ENCODE assay signal across 1 cellular context in the genomic region with DNA sequence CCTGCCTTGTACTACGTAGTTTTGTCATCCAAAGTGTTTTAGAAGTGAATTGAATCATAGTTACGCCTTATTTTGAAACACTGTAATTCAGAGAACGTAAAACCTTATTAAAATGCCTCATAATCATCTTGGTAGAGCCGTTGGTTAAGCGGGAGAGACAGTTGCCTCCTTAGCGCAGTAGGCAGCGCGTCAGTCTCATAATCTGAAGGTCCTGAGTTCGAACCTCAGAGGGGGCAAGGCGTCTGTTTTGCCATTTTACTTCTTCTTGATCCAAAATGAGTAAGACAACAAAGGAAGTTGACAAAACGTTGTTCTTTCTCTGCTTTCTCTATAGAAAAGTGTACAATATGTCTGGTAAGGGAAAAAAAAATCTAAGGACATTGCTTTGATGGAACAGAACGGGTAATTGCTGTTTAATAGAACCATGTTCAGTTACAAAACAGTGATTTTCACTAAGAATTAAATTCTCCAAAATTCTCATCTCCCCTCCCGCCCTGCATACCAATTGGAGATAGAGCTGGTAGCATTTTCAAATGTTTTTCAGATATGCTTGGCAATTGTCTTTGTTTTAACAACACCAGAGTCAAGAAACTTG.
TF ChIP-seq lines count a peak whose summit lies in the region.

No MANE protein-coding gene starts in this region.

TF ChIP-seq in HepG2, 621 proteins besides CTCF, POLR2A, EP300 and RAD21 (continued from another document and continues in another):
- TF ChIP-seq MXI1 (IDR thresholded peaks at IDR 0.05; ENCODE audit: borderline replicate concordance, low read depth, low read length): no peak
- TF ChIP-seq, protein P1, sequence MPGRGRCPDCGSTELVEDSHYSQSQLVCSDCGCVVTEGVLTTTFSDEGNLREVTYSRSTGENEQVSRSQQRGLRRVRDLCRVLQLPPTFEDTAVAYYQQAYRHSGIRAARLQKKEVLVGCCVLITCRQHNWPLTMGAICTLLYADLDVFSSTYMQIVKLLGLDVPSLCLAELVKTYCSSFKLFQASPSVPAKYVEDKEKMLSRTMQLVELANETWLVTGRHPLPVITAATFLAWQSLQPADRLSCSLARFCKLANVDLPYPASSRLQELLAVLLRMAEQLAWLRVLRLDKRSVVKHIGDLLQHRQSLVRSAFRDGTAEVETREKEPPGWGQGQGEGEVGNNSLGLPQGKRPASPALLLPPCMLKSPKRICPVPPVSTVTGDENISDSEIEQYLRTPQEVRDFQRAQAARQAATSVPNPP (CRISPR knock-in tag; IDR thresholded peaks at IDR 0.05): 0 out of 2 replicates have a peak, but pooled peaks have one; percentile 45
- TF ChIP-seq, protein P2, sequence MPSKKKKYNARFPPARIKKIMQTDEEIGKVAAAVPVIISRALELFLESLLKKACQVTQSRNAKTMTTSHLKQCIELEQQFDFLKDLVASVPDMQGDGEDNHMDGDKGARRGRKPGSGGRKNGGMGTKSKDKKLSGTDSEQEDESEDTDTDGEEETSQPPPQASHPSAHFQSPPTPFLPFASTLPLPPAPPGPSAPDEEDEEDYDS (CRISPR knock-in tag; IDR thresholded peaks at IDR 0.05): peak; percentile 95
- no peak for TF ChIP-seq AGO2 (optimal IDR thresholded peaks at IDR 0.05; ENCODE audit: low read depth, low read length)
- TF ChIP-seq BCL6 (CRISPR knock-in tag; IDR thresholded peaks at IDR 0.05): peak; percentile 52
- no peak for TF ChIP-seq ZNF367 (CRISPR knock-in tag; IDR thresholded peaks at IDR 0.05; ENCODE audit: borderline replicate concordance)
- TF ChIP-seq ZNF263 (CRISPR knock-in tag; IDR thresholded peaks at IDR 0.05): no peak
- TF ChIP-seq CREM (IDR thresholded peaks at IDR 0.05): peak; percentile 36; the same call in 1 of the 2 replicates
- no peak for TF ChIP-seq CREM (CRISPR knock-in tag; IDR thresholded peaks at IDR 0.05)
- peak; percentile 66; the same call in 1 of the 2 replicates for TF ChIP-seq KMT2A (CRISPR knock-in tag; IDR thresholded peaks at IDR 0.05)
- TF ChIP-seq ZNF562 (CRISPR knock-in tag; IDR thresholded peaks at IDR 0.05; ENCODE audit: borderline replicate concordance): no peak
- peak; percentile 80 for TF ChIP-seq ZSCAN9 (CRISPR knock-in tag; IDR thresholded peaks at IDR 0.05; ENCODE audit: borderline replicate concordance)
- TF ChIP-seq CAMTA2 (CRISPR knock-in tag; IDR thresholded peaks at IDR 0.05; ENCODE audit: borderline replicate concordance): no peak
- TF ChIP-seq ZNF567 (CRISPR knock-in tag; IDR thresholded peaks at IDR 0.05; ENCODE audit: borderline replicate concordance): no peak
- no peak for TF ChIP-seq NFYB (CRISPR knock-in tag; IDR thresholded peaks at IDR 0.05)
- TF ChIP-seq, protein P3, sequence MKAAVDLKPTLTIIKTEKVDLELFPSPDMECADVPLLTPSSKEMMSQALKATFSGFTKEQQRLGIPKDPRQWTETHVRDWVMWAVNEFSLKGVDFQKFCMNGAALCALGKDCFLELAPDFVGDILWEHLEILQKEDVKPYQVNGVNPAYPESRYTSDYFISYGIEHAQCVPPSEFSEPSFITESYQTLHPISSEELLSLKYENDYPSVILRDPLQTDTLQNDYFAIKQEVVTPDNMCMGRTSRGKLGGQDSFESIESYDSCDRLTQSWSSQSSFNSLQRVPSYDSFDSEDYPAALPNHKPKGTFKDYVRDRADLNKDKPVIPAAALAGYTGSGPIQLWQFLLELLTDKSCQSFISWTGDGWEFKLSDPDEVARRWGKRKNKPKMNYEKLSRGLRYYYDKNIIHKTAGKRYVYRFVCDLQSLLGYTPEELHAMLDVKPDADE (CRISPR knock-in tag; IDR thresholded peaks at IDR 0.05): no peak
- TF ChIP-seq ZNF230 (CRISPR knock-in tag; IDR thresholded peaks at IDR 0.05): no peak
- no peak for TF ChIP-seq GPN1 (CRISPR knock-in tag; IDR thresholded peaks at IDR 0.05; ENCODE audit: borderline replicate concordance)
- TF ChIP-seq XRCC5 (optimal IDR thresholded peaks at IDR 0.05; ENCODE audit: low read length): no peak
- TF ChIP-seq ZNF780A (CRISPR knock-in tag; IDR thresholded peaks at IDR 0.05): no peak
- TF ChIP-seq NKX3-1 (CRISPR knock-in tag; IDR thresholded peaks at IDR 0.05): peak; percentile 46; the same call in 1 of the 2 replicates
- TF ChIP-seq, protein P4, sequence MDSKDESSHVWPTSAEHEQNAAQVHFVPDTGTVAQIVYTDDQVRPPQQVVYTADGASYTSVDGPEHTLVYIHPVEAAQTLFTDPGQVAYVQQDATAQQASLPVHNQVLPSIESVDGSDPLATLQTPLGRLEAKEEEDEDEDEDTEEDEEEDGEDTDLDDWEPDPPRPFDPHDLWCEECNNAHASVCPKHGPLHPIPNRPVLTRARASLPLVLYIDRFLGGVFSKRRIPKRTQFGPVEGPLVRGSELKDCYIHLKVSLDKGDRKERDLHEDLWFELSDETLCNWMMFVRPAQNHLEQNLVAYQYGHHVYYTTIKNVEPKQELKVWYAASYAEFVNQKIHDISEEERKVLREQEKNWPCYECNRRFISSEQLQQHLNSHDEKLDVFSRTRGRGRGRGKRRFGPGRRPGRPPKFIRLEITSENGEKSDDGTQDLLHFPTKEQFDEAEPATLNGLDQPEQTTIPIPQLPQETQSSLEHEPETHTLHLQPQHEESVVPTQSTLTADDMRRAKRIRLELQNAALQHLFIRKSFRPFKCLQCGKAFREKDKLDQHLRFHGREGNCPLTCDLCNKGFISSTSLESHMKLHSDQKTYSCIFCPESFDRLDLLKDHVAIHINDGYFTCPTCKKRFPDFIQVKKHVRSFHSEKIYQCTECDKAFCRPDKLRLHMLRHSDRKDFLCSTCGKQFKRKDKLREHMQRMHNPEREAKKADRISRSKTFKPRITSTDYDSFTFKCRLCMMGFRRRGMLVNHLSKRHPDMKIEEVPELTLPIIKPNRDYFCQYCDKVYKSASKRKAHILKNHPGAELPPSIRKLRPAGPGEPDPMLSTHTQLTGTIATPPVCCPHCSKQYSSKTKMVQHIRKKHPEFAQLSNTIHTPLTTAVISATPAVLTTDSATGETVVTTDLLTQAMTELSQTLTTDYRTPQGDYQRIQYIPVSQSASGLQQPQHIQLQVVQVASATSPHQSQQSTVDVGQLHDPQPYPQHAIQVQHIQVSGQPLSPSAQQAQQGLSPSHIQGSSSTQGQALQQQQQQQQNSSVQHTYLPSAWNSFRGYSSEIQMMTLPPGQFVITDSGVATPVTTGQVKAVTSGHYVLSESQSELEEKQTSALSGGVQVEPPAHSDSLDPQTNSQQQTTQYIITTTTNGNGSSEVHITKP (CRISPR knock-in tag; IDR thresholded peaks at IDR 0.05; ENCODE audit: low read depth): peak; percentile 63; the same call in 1 of the 2 replicates
- no peak for TF ChIP-seq NR2F6 (IDR thresholded peaks at IDR 0.05)
- no peak for TF ChIP-seq NR2F6 (CRISPR knock-in tag; IDR thresholded peaks at IDR 0.05)
- no peak for TF ChIP-seq SPEN (CRISPR knock-in tag; IDR thresholded peaks at IDR 0.05; ENCODE audit: low read depth)
- TF ChIP-seq CHCHD3 (CRISPR knock-in tag; IDR thresholded peaks at IDR 0.05): no peak
- TF ChIP-seq, protein P5, sequence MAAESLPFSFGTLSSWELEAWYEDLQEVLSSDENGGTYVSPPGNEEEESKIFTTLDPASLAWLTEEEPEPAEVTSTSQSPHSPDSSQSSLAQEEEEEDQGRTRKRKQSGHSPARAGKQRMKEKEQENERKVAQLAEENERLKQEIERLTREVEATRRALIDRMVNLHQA (CRISPR knock-in tag; IDR thresholded peaks at IDR 0.05): peak; percentile 68; the same call in 1 of the 2 replicates
- TF ChIP-seq SNAPC2 (CRISPR knock-in tag; IDR thresholded peaks at IDR 0.05): 0 out of 2 replicates have a peak, but pooled peaks have one; percentile 32
- no peak for TF ChIP-seq MAFG (CRISPR knock-in tag; IDR thresholded peaks at IDR 0.05)
- TF ChIP-seq ZNF883 (CRISPR knock-in tag; IDR thresholded peaks at IDR 0.05; ENCODE audit: not compliant biosample characterization): no peak
- TF ChIP-seq BORCS8-MEF2B (CRISPR knock-in tag; IDR thresholded peaks at IDR 0.05): no peak
- TF ChIP-seq ERF (CRISPR knock-in tag; IDR thresholded peaks at IDR 0.05): peak; percentile 85
- TF ChIP-seq PRMT3 (CRISPR knock-in tag; IDR thresholded peaks at IDR 0.05; ENCODE audit: borderline replicate concordance, low read depth): no peak
- no peak for TF ChIP-seq GZF1 (CRISPR knock-in tag; IDR thresholded peaks at IDR 0.05)
- no peak for TF ChIP-seq JUN (CRISPR knock-in tag; IDR thresholded peaks at IDR 0.05)
- no peak for TF ChIP-seq SUZ12 (IDR thresholded peaks at IDR 0.05; ENCODE audit: low read depth, low read length)
- TF ChIP-seq SP5 (CRISPR knock-in tag; IDR thresholded peaks at IDR 0.05; ENCODE audit: borderline replicate concordance, low read depth): no peak
- TF ChIP-seq, protein P6, sequence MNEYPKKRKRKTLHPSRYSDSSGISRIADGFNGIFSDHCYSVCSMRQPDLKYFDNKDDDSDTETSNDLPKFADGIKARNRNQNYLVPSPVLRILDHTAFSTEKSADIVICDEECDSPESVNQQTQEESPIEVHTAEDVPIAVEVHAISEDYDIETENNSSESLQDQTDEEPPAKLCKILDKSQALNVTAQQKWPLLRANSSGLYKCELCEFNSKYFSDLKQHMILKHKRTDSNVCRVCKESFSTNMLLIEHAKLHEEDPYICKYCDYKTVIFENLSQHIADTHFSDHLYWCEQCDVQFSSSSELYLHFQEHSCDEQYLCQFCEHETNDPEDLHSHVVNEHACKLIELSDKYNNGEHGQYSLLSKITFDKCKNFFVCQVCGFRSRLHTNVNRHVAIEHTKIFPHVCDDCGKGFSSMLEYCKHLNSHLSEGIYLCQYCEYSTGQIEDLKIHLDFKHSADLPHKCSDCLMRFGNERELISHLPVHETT (CRISPR knock-in tag; conservative IDR thresholded peaks at IDR 0.05): peak; percentile 29; the same call in 1 of the 2 replicates
- no peak for TF ChIP-seq BRCA1 (CRISPR knock-in tag; IDR thresholded peaks at IDR 0.05)
- no peak; the same call in 1 of the 2 replicates for TF ChIP-seq ZFP36L1 (CRISPR knock-in tag; IDR thresholded peaks at IDR 0.05)
- TF ChIP-seq U2AF1 (optimal IDR thresholded peaks at IDR 0.05; ENCODE audit: low read depth, low read length): no peak
- TF ChIP-seq, protein P7, sequence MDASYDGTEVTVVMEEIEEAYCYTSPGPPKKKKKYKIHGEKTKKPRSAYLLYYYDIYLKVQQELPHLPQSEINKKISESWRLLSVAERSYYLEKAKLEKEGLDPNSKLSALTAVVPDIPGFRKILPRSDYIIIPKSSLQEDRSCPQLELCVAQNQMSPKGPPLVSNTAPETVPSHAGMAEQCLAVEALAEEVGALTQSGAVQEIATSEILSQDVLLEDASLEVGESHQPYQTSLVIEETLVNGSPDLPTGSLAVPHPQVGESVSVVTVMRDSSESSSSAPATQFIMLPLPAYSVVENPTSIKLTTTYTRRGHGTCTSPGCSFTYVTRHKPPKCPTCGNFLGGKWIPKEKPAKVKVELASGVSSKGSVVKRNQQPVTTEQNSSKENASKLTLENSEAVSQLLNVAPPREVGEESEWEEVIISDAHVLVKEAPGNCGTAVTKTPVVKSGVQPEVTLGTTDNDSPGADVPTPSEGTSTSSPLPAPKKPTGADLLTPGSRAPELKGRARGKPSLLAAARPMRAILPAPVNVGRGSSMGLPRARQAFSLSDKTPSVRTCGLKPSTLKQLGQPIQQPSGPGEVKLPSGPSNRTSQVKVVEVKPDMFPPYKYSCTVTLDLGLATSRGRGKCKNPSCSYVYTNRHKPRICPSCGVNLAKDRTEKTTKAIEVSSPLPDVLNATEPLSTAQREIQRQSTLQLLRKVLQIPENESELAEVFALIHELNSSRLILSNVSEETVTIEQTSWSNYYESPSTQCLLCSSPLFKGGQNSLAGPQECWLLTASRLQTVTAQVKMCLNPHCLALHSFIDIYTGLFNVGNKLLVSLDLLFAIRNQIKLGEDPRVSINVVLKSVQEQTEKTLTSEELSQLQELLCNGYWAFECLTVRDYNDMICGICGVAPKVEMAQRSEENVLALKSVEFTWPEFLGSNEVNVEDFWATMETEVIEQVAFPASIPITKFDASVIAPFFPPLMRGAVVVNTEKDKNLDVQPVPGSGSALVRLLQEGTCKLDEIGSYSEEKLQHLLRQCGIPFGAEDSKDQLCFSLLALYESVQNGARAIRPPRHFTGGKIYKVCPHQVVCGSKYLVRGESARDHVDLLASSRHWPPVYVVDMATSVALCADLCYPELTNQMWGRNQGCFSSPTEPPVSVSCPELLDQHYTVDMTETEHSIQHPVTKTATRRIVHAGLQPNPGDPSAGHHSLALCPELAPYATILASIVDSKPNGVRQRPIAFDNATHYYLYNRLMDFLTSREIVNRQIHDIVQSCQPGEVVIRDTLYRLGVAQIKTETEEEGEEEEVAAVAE (CRISPR knock-in tag; IDR thresholded peaks at IDR 0.05; ENCODE audit: borderline replicate concordance): peak; percentile 87; the same call in 1 of the 2 replicates
- TF ChIP-seq YEATS4 (CRISPR knock-in tag; IDR thresholded peaks at IDR 0.05; ENCODE audit: borderline replicate concordance): no peak
- TF ChIP-seq SOX13 (IDR thresholded peaks at IDR 0.05): no peak
- TF ChIP-seq SOX13 (CRISPR knock-in tag; conservative IDR thresholded peaks at IDR 0.05 in 1 of 2, IDR thresholded peaks at IDR 0.05 in 1 of 2): peak in 1 of 2 experiments; percentile 54; a peak in 2 of 4 replicates
- TF ChIP-seq ZNF724P (CRISPR knock-in tag; IDR thresholded peaks at IDR 0.05; ENCODE audit: borderline replicate concordance): no peak
- TF ChIP-seq, protein P8, sequence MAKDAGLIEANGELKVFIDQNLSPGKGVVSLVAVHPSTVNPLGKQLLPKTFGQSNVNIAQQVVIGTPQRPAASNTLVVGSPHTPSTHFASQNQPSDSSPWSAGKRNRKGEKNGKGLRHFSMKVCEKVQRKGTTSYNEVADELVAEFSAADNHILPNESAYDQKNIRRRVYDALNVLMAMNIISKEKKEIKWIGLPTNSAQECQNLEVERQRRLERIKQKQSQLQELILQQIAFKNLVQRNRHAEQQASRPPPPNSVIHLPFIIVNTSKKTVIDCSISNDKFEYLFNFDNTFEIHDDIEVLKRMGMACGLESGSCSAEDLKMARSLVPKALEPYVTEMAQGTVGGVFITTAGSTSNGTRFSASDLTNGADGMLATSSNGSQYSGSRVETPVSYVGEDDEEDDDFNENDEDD (CRISPR knock-in tag; IDR thresholded peaks at IDR 0.05; ENCODE audit: borderline replicate concordance): peak; percentile 68
